Comparison of ENCODE assay signal across 9 cellular contexts in genomic region chr10:22253578-22253882, GRCh38. TPM values are rescaled to one million over a fixed set of nuclear protein-coding genes. Genes with fewer than 3 reads are reported as not detected.
A peak's percentile ranks its signal among the peaks of the same experiment; 100 is the strongest.
DNase-seq lines count a peak whose midpoint lies in the region; ATAC-seq and TF ChIP-seq lines count a peak whose summit lies in the region.
"Had no signal": no experiment of that assay in that cellular context is flagged by ENCODE, and none has a peak within 500 bp of the region (broad histone marks: within the 10 kb centered on the region; RNA-seq: fewer than 3 reads in every experiment).

No MANE protein-coding gene starts in this region.

- peaks cover 16% of the 10 kb centered on the region for H3K36me3 Mint-ChIP-seq in CD4-positive, alpha-beta T cell (ENCODE audit: low read depth)
- peaks cover 5% of the 10 kb centered on the region for H3K36me3 Mint-ChIP-seq in activated CD4-positive, alpha-beta memory T cell treated with anti-CD3 and anti-CD28 coated beads for 36 hours
- H3K36me3 Mint-ChIP-seq in neural crest cell (ENCODE audit: low read depth) (no peaks in the 10 kb centered on the region), osteocyte (ENCODE audit: unreplicated experiment) (no peaks in the 10 kb centered on the region)

- peaks cover 40% of the 10 kb centered on the region for H3K27me3 Mint-ChIP-seq in CD4-positive, alpha-beta T cell
- H3K27me3 Mint-ChIP-seq in activated CD4-positive, alpha-beta memory T cell treated with anti-CD3 and anti-CD28 coated beads for 36 hours: peaks cover 4% of the 10 kb centered on the region
- peaks cover 80% of the 10 kb centered on the region for H3K27me3 Mint-ChIP-seq in neural crest cell (ENCODE audit: low read depth)
- peaks cover 31% of the 10 kb centered on the region for H3K27me3 Mint-ChIP-seq in osteocyte (ENCODE audit: unreplicated experiment)

- CTCF ChIA-PET in CD4-positive, alpha-beta T cell (lab: Charles Lee): interaction anchor here (0.7 to 1.3 kb wide), 3 partner anchors 63 to 184 kb away, joined by 3 read pairs; partner anchors contain the start of genes COMMD3 and SPAG6
- CTCF ChIA-PET in activated CD4-positive, alpha-beta memory T cell treated with anti-CD3 and anti-CD28 coated beads for 36 hours (lab: Charles Lee): interaction anchor here (1.0 to 1.8 kb wide), 6 partner anchors 24 to 250 kb away, joined by 3 to 6 read pairs (median 4); partner anchors contain the start of genes COMMD3 and DNAJC1

- no peaks in the 10 kb centered on the region for H3K9me3 Mint-ChIP-seq in CD4-positive, alpha-beta T cell
- H3K9me3 Mint-ChIP-seq in activated CD4-positive, alpha-beta memory T cell treated with anti-CD3 and anti-CD28 coated beads for 36 hours: no peaks in the 10 kb centered on the region
- H3K9me3 Mint-ChIP-seq in neural crest cell: no peaks in the 10 kb centered on the region
- H3K9me3 Mint-ChIP-seq in osteocyte (ENCODE audit: unreplicated experiment): no peaks in the 10 kb centered on the region

- H3K27me3 ChIP-seq in CD4-positive, alpha-beta T cell (ENCODE audit: control insufficient read depth, insufficient read depth, low read length): no peaks in the 10 kb centered on the region
- no peaks in the 10 kb centered on the region for H3K27me3 ChIP-seq in fibroblast of lung (ENCODE audit: control insufficient read depth, insufficient read depth, low read length)
- H3K27me3 ChIP-seq in vagina: no peaks in the 10 kb centered on the region

- peak overlapping the region; percentile 71 for H3K27ac ChIP-seq in CD4-positive, alpha-beta T cell (ENCODE audit: low read depth, low read length)
- H3K27ac ChIP-seq in fibroblast of lung (ENCODE audit: insufficient read depth, low read length) (no peak overlapping the region), vagina (peak overlapping the region; percentile 98)

- POLR2A ChIA-PET in CD4-positive, alpha-beta T cell (lab: Charles Lee): interaction anchor here (0.9 to 4.2 kb wide), 12 partner anchors 8 to 714 kb away, joined by 3 to 77 read pairs (median 8); partner anchors contain the start of genes BMI1, COMMD3 and DNAJC1
- POLR2A ChIA-PET in activated CD4-positive, alpha-beta memory T cell treated with anti-CD3 and anti-CD28 coated beads for 36 hours (lab: Charles Lee): interaction anchor here (1.2 to 2.2 kb wide), 3 partner anchors 17 to 63 kb away, joined by 3 to 11 read pairs (median 7); partner anchors contain the start of gene COMMD3

- intact Hi-C loops in CD4-positive, alpha-beta T cell (cut with DNase I, micrococcal nuclease): loop anchor here (5.0 to 10.0 kb wide), 6 partner anchors 64 to 731 kb away; partner anchors contain the start of genes COMMD3 (in 2 of the 2), DNAJC1 (in 1 of the 2) and SKIDA1 (in 1 of the 2)
- intact Hi-C loops in activated CD4-positive, alpha-beta memory T cell treated with anti-CD3 and anti-CD28 coated beads for 36 hours (cut with micrococcal nuclease): loop anchor here (2.0 to 10.0 kb wide), 2 partner anchors 401 to 739 kb away; no protein-coding TSS in a partner anchor
- intact Hi-C loops in vagina (cut with DNase I): loop anchor here (5.0 kb wide), 1 partner anchor 89 kb away; no protein-coding TSS in a partner anchor

- peak; percentile 24 for ATAC-seq in CD4-positive, alpha-beta T cell (ENCODE audit: poor library complexity)
- ATAC-seq in HG02763 (IDR thresholded peaks at IDR 0.05; ENCODE audit: unreplicated experiment): no peak

- no peaks in the 10 kb centered on the region for H3K79me2 ChIP-seq in fibroblast of lung (ENCODE audit: control insufficient read depth, insufficient read depth, low read length)

- no peaks in the 10 kb centered on the region for H3K9me3 ChIP-seq in CD4-positive, alpha-beta T cell (ENCODE audit: control insufficient read depth, low read length)
- H3K9me3 ChIP-seq in fibroblast of lung (ENCODE audit: control insufficient read depth, insufficient read depth, low read depth, low read length): no peaks in the 10 kb centered on the region
- no peaks in the 10 kb centered on the region for H3K9me3 ChIP-seq in vagina

- peak overlapping the region; percentile 93 for H3K4me3 Mint-ChIP-seq in CD4-positive, alpha-beta T cell
- peak overlapping the region; percentile 90 for H3K4me3 Mint-ChIP-seq in activated CD4-positive, alpha-beta memory T cell treated with anti-CD3 and anti-CD28 coated beads for 36 hours
- H3K4me3 Mint-ChIP-seq in neural crest cell (peak overlapping the region; percentile 88), osteocyte (ENCODE audit: unreplicated experiment) (no peak overlapping the region)

- no peak for TF ChIP-seq POLR2A in vagina (IDR thresholded peaks at IDR 0.05)

- H3K4me1 Mint-ChIP-seq in CD4-positive, alpha-beta T cell (ENCODE audit: low read depth): peaks cover 52% of the 10 kb centered on the region
- H3K4me1 Mint-ChIP-seq in activated CD4-positive, alpha-beta memory T cell treated with anti-CD3 and anti-CD28 coated beads for 36 hours (ENCODE audit: low read depth): peaks cover 32% of the 10 kb centered on the region
- H3K4me1 Mint-ChIP-seq in neural crest cell (peaks cover 12% of the 10 kb centered on the region), osteocyte (ENCODE audit: unreplicated experiment) (peaks cover 16% of the 10 kb centered on the region)

- H3K4me2 ChIP-seq in fibroblast of lung (ENCODE audit: extremely low read depth, insufficient read depth, low read length): no peak overlapping the region

- H3K36me3 ChIP-seq in fibroblast of lung (ENCODE audit: control insufficient read depth, insufficient read depth, low read length) (no peaks in the 10 kb centered on the region), vagina (no peaks in the 10 kb centered on the region)

- H3K4me3 ChIP-seq in fibroblast of lung (replicated peaks in 1 of 4; ENCODE audit: control extremely low read depth in 1 of 4, insufficient read depth in 1 of 4, low read depth in 3 of 4, low read length in 4 of 4): no peak overlapping the region
- H3K4me3 ChIP-seq in vagina: peak overlapping the region; percentile 65 to 72

- peak; percentile 19 to 62 (median 44) for DNase-seq in CD4-positive, alpha-beta T cell
- DNase-seq in activated CD4-positive, alpha-beta memory T cell treated with anti-CD3 and anti-CD28 coated beads for 36 hours: peak; percentile 58
- DNase-seq in fibroblast of lung (ENCODE audit: low read depth in 2 of 2) (no peak), neural crest cell (ENCODE audit: low read depth, low spot score) (peak; percentile 8), vagina (ENCODE audit: extremely low spot score in 2 of 2) (no peak), osteocyte (ENCODE audit: extremely low spot score, unreplicated experiment) (no peak), NK-92 (lab: John Stamatoyannopoulos, UW; ENCODE audit: unreplicated experiment) (no peak)

- H4K20me1 ChIP-seq in fibroblast of lung (ENCODE audit: control insufficient read depth, extremely low read depth, insufficient read depth, low read length): no peaks in the 10 kb centered on the region

- H3K9ac ChIP-seq in fibroblast of lung (ENCODE audit: insufficient read depth, low read length): no peak overlapping the region

- H3K4me1 ChIP-seq in fibroblast of lung (ENCODE audit: control insufficient read depth, extremely low read depth, insufficient read depth, low read length): no peaks in the 10 kb centered on the region
- H3K4me1 ChIP-seq in vagina: peaks cover 10% of the 10 kb centered on the region

- peak overlapping the region; percentile 97 for H3K27ac Mint-ChIP-seq in CD4-positive, alpha-beta T cell
- peak overlapping the region; percentile 99 for H3K27ac Mint-ChIP-seq in activated CD4-positive, alpha-beta memory T cell treated with anti-CD3 and anti-CD28 coated beads for 36 hours
- H3K27ac Mint-ChIP-seq in neural crest cell (ENCODE audit: unreplicated experiment): no peak overlapping the region
- no peak overlapping the region for H3K27ac Mint-ChIP-seq in osteocyte (ENCODE audit: unreplicated experiment)

- H2AFZ ChIP-seq in fibroblast of lung (ENCODE audit: low read length): peak overlapping the region; percentile 96

- no peak for TF ChIP-seq CTCF in CD4-positive, alpha-beta T cell (IDR thresholded peaks at IDR 0.05)
- TF ChIP-seq CTCF in fibroblast of lung (conservative IDR thresholded peaks at IDR 0.05 in 1 of 2, IDR thresholded peaks at IDR 0.05 in 1 of 2; ENCODE audit: low read depth in 1 of 2, low read length in 2 of 2) (no peak), neural crest cell (conservative IDR thresholded peaks at IDR 0.05) (no peak), vagina (IDR thresholded peaks at IDR 0.05) (no peak), osteocyte (IDR thresholded peaks at IDR 0.05) (no peak)

RNA-seq across cellular contexts. Expression of gene EBLN1, which starts 35.7 kb away (rescaled TPM):
- not detected for total RNA-seq in CD4-positive, alpha-beta T cell
- total RNA-seq in activated CD4-positive, alpha-beta memory T cell treated with anti-CD3 and anti-CD28 coated beads for 36 hours: not detected
- not detected in 2 replicates for total RNA-seq in fibroblast of lung
- not detected in 2 replicates for polyA plus RNA-seq in fibroblast of lung
- polyA plus RNA-seq in fibroblast of lung (2012): not detected in 2 replicates
- not detected in 2 replicates for polyA minus RNA-seq in fibroblast of lung (ENCODE audit: low replicate concordance)
- total RNA-seq in neural crest cell: not detected in 2 replicates
- total RNA-seq in vagina: not detected
- total RNA-seq in osteocyte: not detected in 2 replicates
- total RNA-seq: T-helper 2 cell treated with Interferon-gamma antibody and Interleukin-4, amounts not matched to agents 100 ng/mL and 5 ng/mL, for 36 hours had no signal

Comparison
In these comparisons a context has a peak if more than half of its experiments do, and no peak if none do; other contexts are left out.
1. DNase-seq: peak in CD4-positive, alpha-beta T cell (10 of 10), activated CD4-positive, alpha-beta memory T cell treated with anti-CD3 and anti-CD28 coated beads for 36 hours (single experiment) and neural crest cell (single experiment); none in fibroblast of lung (0 of 2), vagina (0 of 2), osteocyte (single experiment) and NK-92 (single experiment).
2. H3K27ac Mint-ChIP-seq: peak in CD4-positive, alpha-beta T cell (single experiment) and activated CD4-positive, alpha-beta memory T cell treated with anti-CD3 and anti-CD28 coated beads for 36 hours (single experiment); none in neural crest cell (single experiment) and osteocyte (single experiment).
3. H3K4me3 ChIP-seq: peak in vagina (2 of 2); none in fibroblast of lung (0 of 4).